ENCODE assay signal across 13 cellular contexts in the genomic region with DNA sequence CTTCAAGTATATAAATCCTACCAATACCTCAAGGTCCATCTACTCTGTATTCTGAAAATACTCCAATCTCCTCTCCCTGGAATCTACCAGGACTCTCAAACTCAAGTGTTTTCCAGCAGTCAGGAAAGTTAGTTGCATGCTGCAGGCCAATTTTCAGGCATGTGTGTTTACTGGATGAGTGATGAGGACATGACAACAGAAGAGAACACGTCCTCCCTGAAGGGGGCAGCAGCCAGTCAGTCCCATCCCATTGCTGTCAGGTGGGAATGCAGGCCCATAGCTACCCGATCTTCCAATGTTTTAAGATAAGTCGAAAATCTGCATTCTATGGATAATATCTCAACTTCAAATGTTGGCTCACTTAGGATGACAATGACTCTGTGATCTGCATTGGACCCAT.
DNase-seq lines count a peak whose midpoint lies in the region; ATAC-seq, FAIRE-seq and TF ChIP-seq lines count a peak whose summit lies in the region.
"Had no signal": no experiment of that assay in that cellular context is flagged by ENCODE, and none has a peak within 500 bp of the region (broad histone marks: within the 10 kb centered on the region; RNA-seq: fewer than 3 reads in every experiment).

No MANE protein-coding gene starts in this region.

- in situ Hi-C loops in K562 (cut with MboI), result no loop called here

- no peaks in the 10 kb centered on the region for H3K27me3 Mint-ChIP-seq in neural crest cell (ENCODE audit: low read depth)
- H3K27me3 Mint-ChIP-seq: stimulated activated naive CD8-positive, alpha-beta T cell treated with anti-CD3 and anti-CD28 coated beads, Interleukin-15, Interleukin-2, amounts not matched to agents 100 ng/mL and 50 ng/mL, for 24 hours had no signal

- no TSS peak for BruUV-seq in K562 (replicated peaks; lab: Mats Ljungman, UMichigan)

- intact Hi-C loops in K562 (cut with micrococcal nuclease), result no loop called here

- H3K27ac ChIP-seq in K562 (ENCODE audit: extremely low read depth, low read depth, low read length), result no peak overlapping the region

- H3K9ac ChIP-seq in K562 (ENCODE audit: insufficient read depth in 1 of 2, low read depth in 2 of 2, low read length in 2 of 2), result no peak overlapping the region

- no peak for TF ChIP-seq RAD21 in K562 (CRISPR knock-in tag; conservative IDR thresholded peaks at IDR 0.05 in 1 of 2, IDR thresholded peaks at IDR 0.05 in 1 of 2)

- H3K36me3 ChIP-seq in GM06990 (ENCODE audit: control insufficient read depth, insufficient read depth, low read length) (no peaks in the 10 kb centered on the region), K562 (ENCODE audit: control insufficient read depth, insufficient read depth, low read length) (no peaks in the 10 kb centered on the region)

- no peak overlapping the region for H2AFZ ChIP-seq in K562 (ENCODE audit: low read depth, low read length)

- H3K9me3 Mint-ChIP-seq in neural crest cell, result peaks cover 8% of the 10 kb centered on the region

- DNase-seq in GM06990 (ENCODE audit: extremely low read depth, insufficient read length), result no peak
- peak; percentile 11 for DNase-seq in HT1080 (ENCODE audit: low read depth)
- DNase-seq in K562 (ENCODE audit: extremely low read depth in 1 of 4, low spot score in 3 of 4), result peak in 1 of 4 experiments; percentile 2
- DNase-seq in neural crest cell (ENCODE audit: low read depth, low spot score), result peak; percentile 4
- no peak for DNase-seq in DMS153 treated with DMSO at 0.1 percent for 48 hours (lab: John Stamatoyannopoulos, UW; ENCODE audit: unreplicated experiment)
- no peak for DNase-seq in NCI-H1105 treated with DMSO at 0.1 percent for 48 hours (lab: John Stamatoyannopoulos, UW)
- DNase-seq in A172 (ENCODE audit: low spot score), result no peak
- DNase-seq in germinal center (ENCODE audit: low spot score), result no peak
- DNase-seq: effector memory CD4-positive, alpha-beta T cell; NCI-H2081 treated with DMSO at 0.1 percent for 48 hours had no signal

- no peak for FAIRE-seq in K562 (lab: Jason Lieb, UNC)
- FAIRE-seq: G401.6 had no signal

- no peaks in the 10 kb centered on the region for H3K9me3 ChIP-seq in K562 (replicated peaks; ENCODE audit: control insufficient read depth, insufficient read depth, low read depth, low read length)

- no peak for ATAC-seq in K562

- no peak overlapping the region for H3K27ac Mint-ChIP-seq in neural crest cell (ENCODE audit: unreplicated experiment)
- H3K27ac Mint-ChIP-seq: nephron; stimulated activated naive CD8-positive, alpha-beta T cell treated with anti-CD3 and anti-CD28 coated beads, Interleukin-15, Interleukin-2, amounts not matched to agents 100 ng/mL and 50 ng/mL, for 24 hours had no signal

- WGBS in K562 (ENCODE audit: insufficient coverage, low coverage, missing lambda C conversion rate), result 7% methylated on average over 2 of the region's 3 CpGs

- no peak overlapping the region for H3K4me2 ChIP-seq in K562 (ENCODE audit: insufficient read depth, low read length)

- TF ChIP-seq CTCF in GM06990 (IDR thresholded peaks at IDR 0.05; ENCODE audit: insufficient read depth, low read length, poor library complexity, severe bottlenecking), result peak; percentile 51
- 0 out of 6 replicates have a peak, but pooled peaks of 2 of the 3 experiments have one; percentile 1 to 2 for TF ChIP-seq CTCF in K562 (IDR thresholded peaks at IDR 0.05 in 2 of 3, conservative IDR thresholded peaks at IDR 0.05 in 1 of 3; ENCODE audit: insufficient read depth in 2 of 3, low read depth in 1 of 3, low read length in 3 of 3)
- TF ChIP-seq CTCF in neural crest cell (conservative IDR thresholded peaks at IDR 0.05), result peak; percentile 47

- no peak overlapping the region for H3K4me3 Mint-ChIP-seq in neural crest cell
- H3K4me3 Mint-ChIP-seq: nephron; stimulated activated naive CD8-positive, alpha-beta T cell treated with anti-CD3 and anti-CD28 coated beads, Interleukin-15, Interleukin-2, amounts not matched to agents 100 ng/mL and 50 ng/mL, for 24 hours had no signal

- H4K20me1 ChIP-seq in K562 (replicated peaks; ENCODE audit: control insufficient read depth, insufficient read depth, low read length), result no peaks in the 10 kb centered on the region

- CTCF ChIA-PET in K562 (lab: Yijun Ruan, JAX; ENCODE audit: low intra/inter-chr PET ratio), result no interaction called here

- H3K79me2 ChIP-seq in K562 (ENCODE audit: control insufficient read depth, insufficient read depth, low read length), result no peaks in the 10 kb centered on the region

- POLR2A ChIA-PET in K562 (lab: Yijun Ruan, JAX), result no interaction called here

- H3K27me3 ChIP-seq in GM06990 (replicated peaks; ENCODE audit: control insufficient read depth, insufficient read depth, low read length) (no peaks in the 10 kb centered on the region), K562 (ENCODE audit: control insufficient read depth in 2 of 2, insufficient read depth in 2 of 2, low read length in 2 of 2) (no peaks in the 10 kb centered on the region)

- H3K9me1 ChIP-seq in K562 (ENCODE audit: control insufficient read depth, insufficient read depth, low read length), result no peaks in the 10 kb centered on the region

- H3K36me3 Mint-ChIP-seq in neural crest cell (ENCODE audit: low read depth), result peaks cover 8% of the 10 kb centered on the region

- peaks cover 36% of the 10 kb centered on the region for H3K4me1 Mint-ChIP-seq in neural crest cell

- TF ChIP-seq EP300 in K562 (IDR thresholded peaks at IDR 0.05; ENCODE audit: low read length), result no peak

- no peak for TF ChIP-seq POLR2A in K562 (conservative IDR thresholded peaks at IDR 0.05)

- H3K4me3 ChIP-seq in GM06990 (replicated peaks; ENCODE audit: low read depth, low read length) (no peak overlapping the region), K562 (no peak overlapping the region)

- no peaks in the 10 kb centered on the region for H3K4me1 ChIP-seq in K562 (replicated peaks in 1 of 2; ENCODE audit: control insufficient read depth in 2 of 2, insufficient read depth in 2 of 2, low read length in 2 of 2)

TF ChIP-seq in K562, 482 proteins besides CTCF, POLR2A, EP300 and RAD21:
- TF ChIP-seq PHF21A (IDR thresholded peaks at IDR 0.05; ENCODE audit: borderline replicate concordance, low read depth), result no peak
- TF ChIP-seq COPS2 (conservative IDR thresholded peaks at IDR 0.05), result no peak
- TF ChIP-seq ZNF124 (CRISPR knock-in tag; IDR thresholded peaks at IDR 0.05), result no peak
- TF ChIP-seq DMBX1 (CRISPR knock-in tag; IDR thresholded peaks at IDR 0.05; ENCODE audit: borderline replicate concordance), result no peak
- no peak for TF ChIP-seq SRSF1 (IDR thresholded peaks at IDR 0.05; ENCODE audit: low read depth, low read length)
TF ChIP-seq in K562: peak in this region for 0.

Comparison
In these comparisons a context has a peak if more than half of its experiments do, and no peak if none do; other contexts are left out.
1. DNase-seq: peak in HT1080 (single experiment) and neural crest cell (single experiment); none in GM06990 (single experiment), DMS153 treated with DMSO at 0.1 percent for 48 hours (single experiment), NCI-H1105 treated with DMSO at 0.1 percent for 48 hours (single experiment), A172 (single experiment) and germinal center (single experiment).
2. Peak in every context shown above with its lines, with median percentiles within 50 percentile points of each other: CTCF ChIP-seq.